In genomic region chr20:2237059-2237458, GRCh38 we compare ENCODE assay signal across 9 cellular contexts. TPM values are rescaled to one million over a fixed set of nuclear protein-coding genes. Genes with fewer than 3 reads are reported as not detected.
A peak's percentile ranks its signal among the peaks of the same experiment; 100 is the strongest.
DNase-seq lines count a peak whose midpoint lies in the region; ATAC-seq and TF ChIP-seq lines count a peak whose summit lies in the region.
"Had no signal": no experiment of that assay in that cellular context is flagged by ENCODE, and none has a peak within 500 bp of the region (broad histone marks: within the 10 kb centered on the region; RNA-seq: fewer than 3 reads in every experiment).

No MANE protein-coding gene starts in this region.

- TF ChIP-seq POLR2A in ovary (IDR thresholded peaks at IDR 0.05): no peak

- 7 to 30% (median 7%) methylated on average over 11 of the region's 11 CpGs for WGBS in ovary, 3 donors

- ATAC-seq in GM18868 (IDR thresholded peaks at IDR 0.05; ENCODE audit: unreplicated experiment) (no peak), GM21786 (IDR thresholded peaks at IDR 0.05; ENCODE audit: unreplicated experiment) (no peak)

- H3K4me3 ChIP-seq in fibroblast of pulmonary artery (replicated peaks; ENCODE audit: low read depth, low read length) (no peak overlapping the region), ovary (no peak overlapping the region)

- peaks cover 5% of the 10 kb centered on the region for H3K4me1 ChIP-seq in ovary (ENCODE audit: insufficient read depth)

- POLR2A ChIA-PET in RWPE1 (lab: Yijun Ruan, JAX; ENCODE audit: low non-redundant PET): interaction anchor here (0.6 to 0.7 kb wide), 2 partner anchors 12 to 41 kb away, joined by 3 to 6 read pairs; no protein-coding TSS in a partner anchor

- H3K27ac ChIP-seq in RWPE1 (peak overlapping the region; percentile 80), ovary (no peak overlapping the region)

- H3K9me3 ChIP-seq in ovary: no peaks in the 10 kb centered on the region

- intact Hi-C loops in ovary (cut with DNase I): no loop called here

- TF ChIP-seq CTCF in RWPE1 (conservative IDR thresholded peaks at IDR 0.05; ENCODE audit: low read depth): peak; percentile 55; the same call in 1 of the 2 replicates
- TF ChIP-seq CTCF in fibroblast of pulmonary artery (IDR thresholded peaks at IDR 0.05; ENCODE audit: low read length, missing control alignments): peak; percentile 45
- TF ChIP-seq CTCF in ovary (IDR thresholded peaks at IDR 0.05): no peak

- no peak for TF ChIP-seq EP300 in ovary (IDR thresholded peaks at IDR 0.05)

- DNase-seq in GDM1 (lab: John Stamatoyannopoulos, UW): peak; percentile 51
- DNase-seq in RWPE1 (ENCODE audit: low spot score): peak; percentile 89
- DNase-seq in fibroblast of pulmonary artery (ENCODE audit: low read depth): peak; percentile 90
- DNase-seq in ovary: peak in 4 of 5 donors; percentile 10 to 51 (median 18)
- DNase-seq in NCI-H226: no peak
- DNase-seq in DMS 273 (lab: John Stamatoyannopoulos, UW; ENCODE audit: unreplicated experiment): no peak
- DNase-seq: activated effector memory CD4-positive, alpha-beta T cell treated with Interleukin-2 at 50 U/mL for 16 hours had no signal

- no peaks in the 10 kb centered on the region for H3K27me3 ChIP-seq in ovary

- CTCF ChIA-PET in RWPE1 (lab: Yijun Ruan, JAX): interaction anchor here (0.6 to 2.0 kb wide), 10 partner anchors 11 to 764 kb away, joined by 3 to 27 read pairs (median 3); no protein-coding TSS in a partner anchor

- H3K36me3 ChIP-seq in ovary: no peaks in the 10 kb centered on the region

RNA-seq across cellular contexts. Expression of gene TGM3, which starts 58.7 kb away (rescaled TPM):
- total RNA-seq in ovary: under 1 TPM in 3 of 7 donors, not detected in 4; 0.10 to 0.46 (median 0.15) TPM
- under 1 TPM; 0.04 to 0.20 TPM for polyA plus RNA-seq in ovary

Comparison
In these comparisons a context has a peak if more than half of its experiments do, and no peak if none do; other contexts are left out.
1. DNase-seq: peak in GDM1 (single experiment), RWPE1 (single experiment), fibroblast of pulmonary artery (single experiment) and ovary (4 of 5); none in NCI-H226 (single experiment) and DMS 273 (single experiment).
2. CTCF ChIP-seq: peak in RWPE1 (single experiment) and fibroblast of pulmonary artery (single experiment); none in ovary (0 of 3).